ENCODE assay signal across 2 cellular contexts in genomic region chr7:76598582-76599282, GRCh38. TPM values are rescaled to one million over a fixed set of nuclear protein-coding genes. Genes with fewer than 3 reads are reported as not detected.
"Had no signal": no experiment of that assay in that cellular context is flagged by ENCODE, and none has a peak within 500 bp of the region (broad histone marks: within the 10 kb centered on the region; RNA-seq: fewer than 3 reads in every experiment).

No MANE protein-coding gene starts in this region.

RNA-seq across cellular contexts. Expression of gene SPDYE16, which starts 55.6 kb away (rescaled TPM):
- total RNA-seq: bronchial epithelial cell, urinary bladder had no signal
